In the genomic region with DNA sequence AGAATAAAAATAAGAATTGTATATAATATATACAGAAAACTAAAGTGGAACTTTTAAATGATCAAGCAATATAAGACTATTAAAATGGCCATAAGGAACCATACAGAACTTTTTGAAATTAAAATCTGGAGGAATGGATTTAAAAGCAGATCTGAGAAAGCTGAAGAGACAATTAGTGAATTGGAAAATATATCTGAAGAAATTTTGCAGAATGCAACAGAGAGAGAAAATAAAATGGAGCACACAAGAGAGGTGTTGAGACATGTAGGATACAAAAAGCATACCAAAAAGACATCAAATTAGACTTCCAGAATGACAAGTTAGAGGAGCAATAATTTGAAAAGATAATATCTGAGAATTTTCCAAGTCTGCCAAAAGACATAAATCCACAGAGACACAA, we compare ENCODE assay signal across 24 cellular contexts.
DNase-seq lines count a peak whose midpoint lies in the region; FAIRE-seq and TF ChIP-seq lines count a peak whose summit lies in the region.
"Had no signal": no experiment of that assay in that cellular context is flagged by ENCODE, and none has a peak within 500 bp of the region (broad histone marks: within the 10 kb centered on the region; RNA-seq: fewer than 3 reads in every experiment).

No MANE protein-coding gene starts in this region.

- H3K27me3 ChIP-seq in H1 (replicated peaks in 1 of 4; ENCODE audit: control insufficient read depth in 3 of 4, extremely low read depth in 1 of 4, insufficient read depth in 3 of 4, low read length in 3 of 4) (no peaks in the 10 kb centered on the region), small intestine (ENCODE audit: control insufficient read depth in 2 of 2, insufficient read depth in 2 of 2, low read length in 2 of 2) (no peaks in the 10 kb centered on the region), transverse colon (no peaks in the 10 kb centered on the region)
- H3K27me3 ChIP-seq: BLaER1 treated with 17β-estradiol and CSF1 and Interleukin-3, amounts not matched to agents 10 nM and 100 nM had no signal

- no peak overlapping the region for H2AK5ac ChIP-seq in H1 (ENCODE audit: low read depth, low read length)

- no peak for TF ChIP-seq CTCF in H1 (IDR thresholded peaks at IDR 0.05; ENCODE audit: control extremely low read depth in 1 of 3, insufficient read depth in 1 of 3, low read depth in 1 of 3, low read length in 3 of 3)
- no peak for TF ChIP-seq CTCF in transverse colon (IDR thresholded peaks at IDR 0.05)

- TF ChIP-seq POLR2A in H1 (IDR thresholded peaks at IDR 0.05; ENCODE audit: control extremely low read depth in 1 of 2, low read depth in 2 of 2, low read length in 2 of 2) = no peak
- no peak for TF ChIP-seq POLR2A in transverse colon (IDR thresholded peaks at IDR 0.05)

- H3K4me1 ChIP-seq in H1 (replicated peaks in 1 of 4; ENCODE audit: control insufficient read depth in 3 of 4, insufficient read depth in 4 of 4, low read length in 3 of 4) (no peaks in the 10 kb centered on the region), small intestine (ENCODE audit: control insufficient read depth in 2 of 2, insufficient read depth in 1 of 2, low read depth in 1 of 2, low read length in 1 of 2) (no peaks in the 10 kb centered on the region), transverse colon (no peaks in the 10 kb centered on the region)
- H3K4me1 ChIP-seq: BLaER1 treated with 17β-estradiol and CSF1 and Interleukin-3, amounts not matched to agents 10 nM and 100 nM had no signal

- TF ChIP-seq EP300 in H1 (IDR thresholded peaks at IDR 0.05; ENCODE audit: borderline replicate concordance in 1 of 2, low read depth in 2 of 2, low read length in 2 of 2) = no peak
- no peak for TF ChIP-seq EP300 in transverse colon (IDR thresholded peaks at IDR 0.05; ENCODE audit: low read depth)

- no peaks in the 10 kb centered on the region for H3K79me2 ChIP-seq in H1 (ENCODE audit: control insufficient read depth in 1 of 2, insufficient read depth in 2 of 2, low read length in 2 of 2)

- CTCF ChIA-PET in H1 (lab: Charles Lee; ENCODE audit: partially characterized antibody) (no interaction called here), HEK293T (lab: Yijun Ruan, JAX) (no interaction called here)

- H4K8ac ChIP-seq in H1 (ENCODE audit: extremely low read depth, insufficient read depth, low read length) = no peak overlapping the region

- H3K4ac ChIP-seq in H1 (replicated peaks; ENCODE audit: insufficient read length, low read depth, low read length) = no peak overlapping the region

- H3K36me3 ChIP-seq in H1 (ENCODE audit: control insufficient read depth in 2 of 4, insufficient read depth in 4 of 4, low read length in 3 of 4) = no peaks in the 10 kb centered on the region
- H3K36me3 ChIP-seq in small intestine (ENCODE audit: control insufficient read depth in 2 of 2, insufficient read depth in 2 of 2, low read length in 2 of 2) = no peaks in the 10 kb centered on the region
- H3K36me3 ChIP-seq in transverse colon = no peaks in the 10 kb centered on the region

- no peak overlapping the region for H2BK5ac ChIP-seq in H1 (ENCODE audit: low read depth, low read length)

- H3K79me1 ChIP-seq in H1 (ENCODE audit: low read depth, low read length) = no peaks in the 10 kb centered on the region

- FAIRE-seq in G401.6 (lab: Jason Lieb, UNC) (peak; percentile 36), H1 (lab: Jason Lieb, UNC) (no peak), small intestine (lab: Jason Lieb, UNC) (peak; percentile 33)
- FAIRE-seq: A549, GM12878, GM12892, GM18507 had no signal

- H3K9ac ChIP-seq in H1 (replicated peaks in 1 of 4; ENCODE audit: extremely low read depth in 1 of 4, low read depth in 3 of 4, low read length in 3 of 4) = no peak overlapping the region
- H3K9ac ChIP-seq: BLaER1 treated with 17β-estradiol and CSF1 and Interleukin-3, amounts not matched to agents 10 nM and 100 nM had no signal

- no peak overlapping the region for H2BK120ac ChIP-seq in H1 (replicated peaks; ENCODE audit: low read depth, low read length)

- no peaks in the 10 kb centered on the region for H3K23me2 ChIP-seq in H1 (ENCODE audit: low read depth, low read length)

- POLR2A ChIA-PET in H1 (lab: Charles Lee; ENCODE audit: partially characterized antibody) = no interaction called here
- POLR2A ChIA-PET in HEK293T (lab: Yijun Ruan, JAX) = no interaction called here

- no peak overlapping the region for H3K18ac ChIP-seq in H1 (ENCODE audit: extremely low read depth, low read length)

- no peak overlapping the region for H2BK12ac ChIP-seq in H1 (ENCODE audit: low read depth, low read length)

- H3K27ac ChIP-seq in H1 (ENCODE audit: low read depth, low read length) (no peak overlapping the region), small intestine (ENCODE audit: low read depth in 1 of 2, low read length in 1 of 2) (no peak overlapping the region), transverse colon (no peak overlapping the region)
- H3K27ac ChIP-seq: 22Rv1; A549; BLaER1 treated with 17β-estradiol and CSF1 and Interleukin-3, amounts not matched to agents 10 nM and 100 nM; C4-2B had no signal

- no peak overlapping the region for H3K4me2 ChIP-seq in H1 (ENCODE audit: insufficient read depth in 1 of 2, low read depth in 2 of 2, low read length in 2 of 2)
- H3K4me2 ChIP-seq: A549; BLaER1 treated with 17β-estradiol and CSF1 and Interleukin-3, amounts not matched to agents 10 nM and 100 nM had no signal

- TF ChIP-seq RAD21 in H1 (IDR thresholded peaks at IDR 0.05 in 1 of 2, conservative IDR thresholded peaks at IDR 0.05 in 1 of 2; ENCODE audit: low read depth in 2 of 2, low read length in 2 of 2) = no peak

- DNase-seq in DMS53 (lab: John Stamatoyannopoulos, UW) = peak; percentile 3
- no peak for DNase-seq in DMS53 treated with DMSO at 0.1 percent for 48 hours (lab: John Stamatoyannopoulos, UW; ENCODE audit: unreplicated experiment)
- no peak for DNase-seq in H1 (ENCODE audit: low read depth in 1 of 2, low spot score in 2 of 2)
- DNase-seq in small intestine = no peak
- no peak for DNase-seq in transverse colon
- DNase-seq in HEK293T (ENCODE audit: extremely low spot score) = no peak
- DNase-seq: AML-193; CD4-positive, alpha-beta T cell; CD8-positive, alpha-beta memory T cell; COR-L47; DMS 273 treated with DMSO at 0.1 percent for 48 hours; DMS153; DMS79; DND-41; EL; GF-D8 had no signal

- no peak overlapping the region for H3K23ac ChIP-seq in H1 (ENCODE audit: insufficient read length)

- intact Hi-C loops in transverse colon (cut with DNase I; ENCODE audit: low total_unique reads) = no loop called here

- no peak overlapping the region for H4K91ac ChIP-seq in H1 (replicated peaks; ENCODE audit: insufficient read length, low read length)

- peaks cover 0 to 13% of the 10 kb centered on the region in 2 experiments; a peak in 2 of 4 replicates for H3K9me3 ChIP-seq in H1 (ENCODE audit: insufficient read depth in 2 of 2, low read depth in 1 of 2, low read length in 1 of 2)
- no peaks in the 10 kb centered on the region for H3K9me3 ChIP-seq in small intestine (ENCODE audit: control insufficient read depth, low read depth)
- no peaks in the 10 kb centered on the region for H3K9me3 ChIP-seq in transverse colon

- no peaks in the 10 kb centered on the region for H4K20me1 ChIP-seq in H1 (replicated peaks in 1 of 2; ENCODE audit: control insufficient read depth in 1 of 2, insufficient read depth in 2 of 2, low read length in 2 of 2)
- H4K20me1 ChIP-seq: BLaER1 treated with 17β-estradiol and CSF1 and Interleukin-3, amounts not matched to agents 10 nM and 100 nM had no signal

- no peak overlapping the region for H3K4me3 ChIP-seq in H1 (ENCODE audit: extremely low read depth in 1 of 4, insufficient read depth in 2 of 4, low read depth in 3 of 4, low read length in 4 of 4)
- H3K4me3 ChIP-seq in small intestine (ENCODE audit: low read depth in 1 of 2, low read length in 2 of 2) = no peak overlapping the region
- H3K4me3 ChIP-seq in transverse colon = no peak overlapping the region
- H3K4me3 ChIP-seq: A549; BLaER1 treated with 17β-estradiol and CSF1 and Interleukin-3, amounts not matched to agents 10 nM and 100 nM; GM12878 had no signal

- H3K56ac ChIP-seq in H1 (replicated peaks; ENCODE audit: insufficient read length, low read depth, low read length) = no peak overlapping the region

- H4K5ac ChIP-seq in H1 (ENCODE audit: insufficient read length, low read depth, low read length) = no peak overlapping the region

- in situ Hi-C loops in transverse colon (cut with MboI; ENCODE audit: low pct_ligation_motif_present in 1 of 4, low pct_unique_long_range_greater_than_20kb in 1 of 4, low sequenced_read_pairs in 3 of 4) = no loop called here

- H2BK20ac ChIP-seq in H1 (ENCODE audit: low read length) = no peak overlapping the region

- no peak overlapping the region for H3K14ac ChIP-seq in H1 (ENCODE audit: insufficient read length)

- no peak overlapping the region for H2BK15ac ChIP-seq in H1 (ENCODE audit: low read length)

- no peak overlapping the region for H2AFZ ChIP-seq in H1 (ENCODE audit: low read length)

TF ChIP-seq in H1, 55 proteins besides CTCF, POLR2A, EP300 and RAD21:
- no peak for TF ChIP-seq RFX5 (IDR thresholded peaks at IDR 0.05; ENCODE audit: borderline replicate concordance, low read depth, low read length)
- peak; percentile 62 for TF ChIP-seq KDM1A (IDR thresholded peaks at IDR 0.05; ENCODE audit: borderline replicate concordance, low read length)

TF ChIP-seq in HEK293T, 16 proteins besides CTCF, POLR2A, EP300 and RAD21:
- no peak for TF ChIP-seq FOXM1 (IDR thresholded peaks at IDR 0.05; ENCODE audit: borderline replicate concordance)
- TF ChIP-seq ZNF384 (IDR thresholded peaks at IDR 0.05) = no peak
- TF ChIP-seq FOXA1 (IDR thresholded peaks at IDR 0.05) = no peak
- TF ChIP-seq CTBP1 (IDR thresholded peaks at IDR 0.05; ENCODE audit: borderline replicate concordance) = no peak
- no peak for TF ChIP-seq SUZ12 (IDR thresholded peaks at IDR 0.05)
- TF ChIP-seq FOXK2 (IDR thresholded peaks at IDR 0.05) = no peak
- no peak for TF ChIP-seq SP1 (IDR thresholded peaks at IDR 0.05)
- TF ChIP-seq ELF4 (IDR thresholded peaks at IDR 0.05) = no peak
- TF ChIP-seq ARNT (IDR thresholded peaks at IDR 0.05) = no peak
- TF ChIP-seq BHLHE40 (IDR thresholded peaks at IDR 0.05; ENCODE audit: borderline replicate concordance) = no peak
- TF ChIP-seq HDGF (IDR thresholded peaks at IDR 0.05; ENCODE audit: borderline replicate concordance) = no peak
- no peak for TF ChIP-seq L3MBTL2 (conservative IDR thresholded peaks at IDR 0.05)
